ENCODE assay signal across 1 cellular context in genomic region chr3:18112976-18113766, GRCh38.
TF ChIP-seq lines count a peak whose summit lies in the region.

No MANE protein-coding gene starts in this region.

TF ChIP-seq in SK-N-SH, 30 proteins besides CTCF, POLR2A, EP300 and RAD21 (continued from another document):
- TF ChIP-seq REST (IDR thresholded peaks at IDR 0.05; ENCODE audit: low read depth, low read length): no peak
- no peak for TF ChIP-seq POLR2AphosphoS5 (IDR thresholded peaks at IDR 0.05; ENCODE audit: low read depth, low read length)
- TF ChIP-seq JUND (IDR thresholded peaks at IDR 0.05): no peak
- no peak for TF ChIP-seq YY1 (IDR thresholded peaks at IDR 0.05; ENCODE audit: low read depth)
- no peak for TF ChIP-seq TAF1 (IDR thresholded peaks at IDR 0.05; ENCODE audit: borderline replicate concordance, low read depth, low read length)
- TF ChIP-seq FOXM1 (IDR thresholded peaks at IDR 0.05; ENCODE audit: low read depth): no peak
- TF ChIP-seq RCOR1 (IDR thresholded peaks at IDR 0.05; ENCODE audit: low read length): peak; percentile 82; the same call in 1 of the 2 replicates
- TF ChIP-seq RFX5 (IDR thresholded peaks at IDR 0.05; ENCODE audit: low read length): peak; percentile 35; the same call in 1 of the 2 replicates
- TF ChIP-seq CHD2 (IDR thresholded peaks at IDR 0.05; ENCODE audit: low read length, partially characterized antibody): peak; percentile 87
- no peak for TF ChIP-seq ELF1 (IDR thresholded peaks at IDR 0.05)
- TF ChIP-seq PBX3 (IDR thresholded peaks at IDR 0.05): 0 out of 2 replicates have a peak, but pooled peaks have one; percentile 8
- no peak for TF ChIP-seq MEF2A (IDR thresholded peaks at IDR 0.05; ENCODE audit: borderline replicate concordance, low read depth)
- TF ChIP-seq NFIC (IDR thresholded peaks at IDR 0.05; ENCODE audit: borderline replicate concordance): no peak
- no peak for TF ChIP-seq USF1 (IDR thresholded peaks at IDR 0.05; ENCODE audit: borderline replicate concordance, low read depth)
- TF ChIP-seq SMC3 (IDR thresholded peaks at IDR 0.05; ENCODE audit: low read depth, low read length): no peak
- no peak for TF ChIP-seq USF2 (IDR thresholded peaks at IDR 0.05; ENCODE audit: borderline replicate concordance, low read depth, low read length)
- TF ChIP-seq ZBTB33 (IDR thresholded peaks at IDR 0.05; ENCODE audit: borderline replicate concordance, low read depth): no peak
- TF ChIP-seq FOSL2 (IDR thresholded peaks at IDR 0.05; ENCODE audit: borderline replicate concordance, low read depth): no peak
- TF ChIP-seq IRF3 (IDR thresholded peaks at IDR 0.05; ENCODE audit: low read depth, low read length): no peak
- no peak for TF ChIP-seq SIN3A (IDR thresholded peaks at IDR 0.05; ENCODE audit: borderline replicate concordance, low read depth, low read length)
- TF ChIP-seq MXI1 (IDR thresholded peaks at IDR 0.05; ENCODE audit: low read depth, low read length): peak; percentile 75
- TF ChIP-seq MAX (IDR thresholded peaks at IDR 0.05; ENCODE audit: low read depth): no peak
- peak; percentile 47; the same call in 1 of the 2 replicates for TF ChIP-seq FOXJ3 (CRISPR knock-in tag; IDR thresholded peaks at IDR 0.05)
- no peak for TF ChIP-seq GABPA (IDR thresholded peaks at IDR 0.05; ENCODE audit: low read depth)
